ENCODE assay signal across 8 cellular contexts in the genomic region with DNA sequence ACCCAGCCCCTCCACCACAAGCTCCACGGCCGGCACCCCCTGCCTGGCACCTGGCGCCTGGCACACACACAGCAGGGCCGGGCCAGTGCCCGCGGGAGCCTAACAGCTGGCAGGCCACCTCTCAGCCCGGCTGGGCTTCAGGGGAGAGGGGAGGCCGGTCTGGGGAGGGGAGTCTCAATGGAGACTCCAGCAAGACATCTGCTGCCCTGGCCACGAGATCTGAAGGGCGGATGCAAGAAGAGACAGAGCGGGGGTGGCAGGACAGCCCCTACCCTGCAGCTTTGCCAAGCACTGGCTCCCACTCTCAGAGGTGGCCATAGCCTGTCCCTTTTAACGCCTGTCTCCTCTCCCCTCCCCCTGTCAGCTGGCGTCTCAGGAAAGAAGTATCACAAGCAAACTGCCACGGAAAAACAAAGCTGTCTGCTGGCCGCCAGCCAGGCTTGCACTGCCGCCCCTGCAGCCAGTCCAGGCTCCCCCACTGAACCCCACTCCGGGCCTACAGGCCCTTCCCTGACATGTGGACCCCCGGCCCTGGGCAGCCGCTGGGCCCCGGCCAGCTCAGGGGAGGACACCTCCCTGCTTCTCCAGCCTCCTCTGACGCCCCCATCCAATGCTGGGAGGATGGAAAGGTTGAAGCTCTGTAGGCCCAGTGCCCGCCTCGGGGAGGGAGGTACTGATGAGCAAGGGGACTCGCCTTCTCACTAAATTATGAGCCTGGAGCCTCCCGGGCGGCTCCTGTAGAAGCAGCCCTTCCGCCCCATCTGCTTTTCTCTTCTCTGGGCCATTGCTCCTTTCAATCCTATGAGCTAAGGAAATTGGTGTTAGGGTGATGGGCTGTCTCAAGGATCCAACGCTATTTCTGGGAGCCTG.
A peak's percentile ranks its signal among the peaks of the same experiment; 100 is the strongest.
DNase-seq lines count a peak whose midpoint lies in the region; ATAC-seq and TF ChIP-seq lines count a peak whose summit lies in the region.

No MANE protein-coding gene starts in this region.

- no peak for TF ChIP-seq CTCF in fibroblast of villous mesenchyme (IDR thresholded peaks at IDR 0.05; ENCODE audit: insufficient read depth, low read depth, low read length)

- DNase-seq in DMS 273 treated with DMSO at 0.1 percent for 48 hours (lab: John Stamatoyannopoulos, UW) (peak; percentile 96), NCI-H69 (lab: John Stamatoyannopoulos, UW) (peak; percentile 98), fibroblast of villous mesenchyme (ENCODE audit: low read depth) (peak; percentile 21), posterior cingulate gyrus (peak in 8 of 10 donors; percentile 26 to 87 (median 50)), T-helper 9 cell (no peak), cerebellum (ENCODE audit: low spot score) (no peak)
- no peak for DNase-seq in activated CD8-positive, alpha-beta memory T cell treated with anti-CD3 and anti-CD28 coated beads, Interleukin-2, amount 10 ng/mL, durations not matched to agents 7 days and 5 days

- CTCF ChIA-PET in activated CD8-positive, alpha-beta memory T cell treated with anti-CD3 and anti-CD28 coated beads, Interleukin-2, amount 10 ng/mL, durations not matched to agents 7 days and 5 days (lab: Charles Lee) = no interaction called here

- no peak overlapping the region for H3K27ac Mint-ChIP-seq in activated CD8-positive, alpha-beta memory T cell treated with anti-CD3 and anti-CD28 coated beads, Interleukin-2, amount 10 ng/mL, durations not matched to agents 7 days and 5 days

- intact Hi-C loops in posterior cingulate gyrus (cut with DNase I) = no loop called here

- peaks cover 1% of the 10 kb centered on the region for H3K36me3 Mint-ChIP-seq in activated CD8-positive, alpha-beta memory T cell treated with anti-CD3 and anti-CD28 coated beads, Interleukin-2, amount 10 ng/mL, durations not matched to agents 7 days and 5 days

- no peaks in the 10 kb centered on the region for H3K9me3 Mint-ChIP-seq in activated CD8-positive, alpha-beta memory T cell treated with anti-CD3 and anti-CD28 coated beads, Interleukin-2, amount 10 ng/mL, durations not matched to agents 7 days and 5 days (ENCODE audit: low read depth)

- H3K4me3 Mint-ChIP-seq in activated CD8-positive, alpha-beta memory T cell treated with anti-CD3 and anti-CD28 coated beads, Interleukin-2, amount 10 ng/mL, durations not matched to agents 7 days and 5 days = no peak overlapping the region

- H3K4me3 ChIP-seq in fibroblast of villous mesenchyme (ENCODE audit: low read depth, low read length) = no peak overlapping the region

- ATAC-seq in HG03045 (IDR thresholded peaks at IDR 0.05; ENCODE audit: unreplicated experiment) = no peak
- no peak for ATAC-seq in activated CD8-positive, alpha-beta memory T cell treated with anti-CD3 and anti-CD28 coated beads, Interleukin-2, amount 10 ng/mL, durations not matched to agents 7 days and 5 days

- H3K4me1 Mint-ChIP-seq in activated CD8-positive, alpha-beta memory T cell treated with anti-CD3 and anti-CD28 coated beads, Interleukin-2, amount 10 ng/mL, durations not matched to agents 7 days and 5 days = peaks cover 25% of the 10 kb centered on the region

- H3K27me3 Mint-ChIP-seq in activated CD8-positive, alpha-beta memory T cell treated with anti-CD3 and anti-CD28 coated beads, Interleukin-2, amount 10 ng/mL, durations not matched to agents 7 days and 5 days = no peaks in the 10 kb centered on the region

Comparison
In these comparisons a context has a peak if more than half of its experiments do, and no peak if none do; other contexts are left out.
1. DNase-seq: peak in DMS 273 treated with DMSO at 0.1 percent for 48 hours (single experiment), NCI-H69 (single experiment), fibroblast of villous mesenchyme (single experiment) and posterior cingulate gyrus (8 of 10); none in T-helper 9 cell (single experiment), cerebellum (single experiment) and activated CD8-positive, alpha-beta memory T cell treated with anti-CD3 and anti-CD28 coated beads, Interleukin-2, amount 10 ng/mL, durations not matched to agents 7 days and 5 days (single experiment).